21 cellular contexts compared by ENCODE assay signal in the genomic region with DNA sequence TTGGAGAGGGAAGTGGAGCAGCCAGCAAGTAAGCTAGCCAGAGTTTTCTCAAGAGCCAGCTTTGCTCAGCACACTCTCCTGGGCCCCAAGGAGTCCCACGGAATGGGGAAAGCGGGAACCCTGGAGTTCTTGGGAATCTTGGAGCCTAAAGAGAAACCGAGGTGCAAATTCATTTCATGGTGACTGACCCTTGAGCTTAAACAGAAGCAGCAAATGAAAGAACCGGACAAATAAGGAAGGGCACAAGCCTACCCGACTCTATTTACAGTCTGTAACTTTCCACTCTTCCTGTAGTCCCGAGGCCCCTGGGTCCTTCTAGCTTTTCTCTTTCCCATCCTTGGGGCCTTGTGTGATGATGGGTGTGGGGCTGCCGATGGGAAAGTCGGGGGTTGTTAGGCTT. TPM values are rescaled to one million over a fixed set of nuclear protein-coding genes. Genes with fewer than 3 reads are reported as not detected.
DNase-seq lines count a peak whose midpoint lies in the region; ATAC-seq and TF ChIP-seq lines count a peak whose summit lies in the region.
"Had no signal": no experiment of that assay in that cellular context is flagged by ENCODE, and none has a peak within 500 bp of the region (broad histone marks: within the 10 kb centered on the region; RNA-seq: fewer than 3 reads in every experiment).

No MANE protein-coding gene starts in this region.

- POLR2A ChIA-PET in activated CD4-positive, alpha-beta T cell treated with anti-CD3 and anti-CD28 coated beads for 36 hours (lab: Charles Lee): no interaction called here
- POLR2A ChIA-PET in RWPE1 (lab: Yijun Ruan, JAX; ENCODE audit: low non-redundant PET): no interaction called here

- H3K4me3 Mint-ChIP-seq in activated CD4-positive, alpha-beta T cell treated with anti-CD3 and anti-CD28 coated beads for 36 hours: no peak overlapping the region
- H3K4me3 Mint-ChIP-seq in natural killer cell: no peak overlapping the region
- H3K4me3 Mint-ChIP-seq: activated naive CD8-positive, alpha-beta T cell treated with anti-CD3 and anti-CD28 coated beads, Interleukin-2, amount 10 ng/mL, durations not matched to agents 7 days and 5 days had no signal

- in situ Hi-C loops in GM18951 (cut with MboI; ENCODE audit: low sequenced_read_pairs, unreplicated experiment): no loop called here

- TF ChIP-seq POLR2A in GM18951 (IDR thresholded peaks at IDR 0.05; ENCODE audit: extremely low read depth, insufficient read depth, insufficient read length): peak; percentile 25

- peaks cover 6% of the 10 kb centered on the region for H3K4me1 Mint-ChIP-seq in activated CD4-positive, alpha-beta T cell treated with anti-CD3 and anti-CD28 coated beads for 36 hours
- peaks cover 32 to 36% of the 10 kb centered on the region in 2 donors for H3K4me1 Mint-ChIP-seq in natural killer cell

- H3K9ac ChIP-seq in colonic mucosa (ENCODE audit: low read depth in 2 of 2, low read length in 2 of 2): peak overlapping the region in 1 of 2 donors; percentile 42

- H3K27me3 ChIP-seq in colonic mucosa: no peaks in the 10 kb centered on the region
- H3K27me3 ChIP-seq: thyroid gland had no signal

- no peaks in the 10 kb centered on the region for H3K9me3 ChIP-seq in colonic mucosa
- H3K9me3 ChIP-seq: BE2C, thyroid gland had no signal

- H3K4me1 ChIP-seq in colonic mucosa: peaks cover 7% of the 10 kb centered on the region
- H3K4me1 ChIP-seq: BE2C had no signal

- H3K36me3 ChIP-seq in colonic mucosa: no peaks in the 10 kb centered on the region
- H3K36me3 ChIP-seq: BE2C had no signal

- peak overlapping the region; percentile 1 for H3K27ac Mint-ChIP-seq in activated CD4-positive, alpha-beta T cell treated with anti-CD3 and anti-CD28 coated beads for 36 hours
- peak overlapping the region; percentile 21 to 51 for H3K27ac Mint-ChIP-seq in natural killer cell

- DNase-seq in activated CD4-positive, alpha-beta T cell treated with anti-CD3 and anti-CD28 coated beads for 36 hours: no peak
- DNase-seq in activated CD4-positive, alpha-beta T cell treated with anti-CD3 and anti-CD28 coated beads, Interleukin-2, amount 50 U/mL, for 4 hours: no peak
- peak; percentile 48 for DNase-seq in colonic mucosa
- DNase-seq in natural killer cell: no peak
- no peak for DNase-seq in RWPE1 (ENCODE audit: low spot score)
- no peak for DNase-seq in hypothalamus (lab: John Stamatoyannopoulos, UW)
- DNase-seq in NCI-H1694 (lab: John Stamatoyannopoulos, UW): no peak
- DNase-seq: activated naive CD8-positive, alpha-beta T cell treated with anti-CD3 and anti-CD28 coated beads, Interleukin-2, amount 10 ng/mL, durations not matched to agents 7 days and 5 days; BE2C; GDM1; glutamatergic neuron; mesenchymal stem cell; NCI-H187; stimulated activated CD4-positive, alpha-beta T cell treated with anti-CD3 and anti-CD28 coated beads, Interleukin-4, amount 100 ng/mL, for 24 hours; thyroid gland had no signal

- H3K27ac ChIP-seq in colonic mucosa (peak overlapping the region; percentile 69), RWPE1 (no peak overlapping the region)
- H3K27ac ChIP-seq: 22Rv1, thyroid gland, VCaP had no signal

- no peak for ATAC-seq in activated CD4-positive, alpha-beta T cell treated with anti-CD3 and anti-CD28 coated beads for 36 hours
- no peak for ATAC-seq in natural killer cell
- ATAC-seq: esophagus mucosa, GM12878 had no signal

- H3K4me3 ChIP-seq in colonic mucosa: no peak overlapping the region
- H3K4me3 ChIP-seq: GM12878, thyroid gland had no signal

- no peaks in the 10 kb centered on the region for H3K9me3 Mint-ChIP-seq in activated CD4-positive, alpha-beta T cell treated with anti-CD3 and anti-CD28 coated beads for 36 hours (ENCODE audit: low read depth)
- no peaks in the 10 kb centered on the region for H3K9me3 Mint-ChIP-seq in natural killer cell
- H3K9me3 Mint-ChIP-seq: activated naive CD8-positive, alpha-beta T cell treated with anti-CD3 and anti-CD28 coated beads, Interleukin-2, amount 10 ng/mL, durations not matched to agents 7 days and 5 days had no signal

- intact Hi-C loops in activated CD4-positive, alpha-beta T cell treated with anti-CD3 and anti-CD28 coated beads for 36 hours (cut with DNase I, micrococcal nuclease): no loop called here
- intact Hi-C loops in colonic mucosa (cut with DNase I) (no loop called here), natural killer cell (cut with micrococcal nuclease) (no loop called here)

- CTCF ChIA-PET in activated CD4-positive, alpha-beta T cell treated with anti-CD3 and anti-CD28 coated beads for 36 hours (lab: Charles Lee): no interaction called here
- CTCF ChIA-PET in RWPE1 (lab: Yijun Ruan, JAX): no interaction called here

- no peaks in the 10 kb centered on the region for H3K27me3 Mint-ChIP-seq in activated CD4-positive, alpha-beta T cell treated with anti-CD3 and anti-CD28 coated beads for 36 hours
- no peaks in the 10 kb centered on the region for H3K27me3 Mint-ChIP-seq in natural killer cell (ENCODE audit: low read depth in 2 of 2)
- H3K27me3 Mint-ChIP-seq: activated naive CD8-positive, alpha-beta T cell treated with anti-CD3 and anti-CD28 coated beads, Interleukin-2, amount 10 ng/mL, durations not matched to agents 7 days and 5 days had no signal

- H3K36me3 Mint-ChIP-seq in activated CD4-positive, alpha-beta T cell treated with anti-CD3 and anti-CD28 coated beads for 36 hours (ENCODE audit: low read depth): peaks cover 85% of the 10 kb centered on the region
- peaks cover 48% of the 10 kb centered on the region for H3K36me3 Mint-ChIP-seq in natural killer cell

- no peak for TF ChIP-seq CTCF in colonic mucosa (IDR thresholded peaks at IDR 0.05)
- no peak for TF ChIP-seq CTCF in natural killer cell (IDR thresholded peaks at IDR 0.05)
- no peak for TF ChIP-seq CTCF in RWPE1 (conservative IDR thresholded peaks at IDR 0.05; ENCODE audit: low read depth)

RNA-seq across cellular contexts. Expression of gene TIGAR, which starts 18.1 kb away (rescaled TPM):
- total RNA-seq in activated CD4-positive, alpha-beta T cell treated with anti-CD3 and anti-CD28 coated beads for 36 hours: 1 to 10 TPM; 7.1 to 8.4 TPM
- 10 to 100 TPM; 14.1 to 17.7 TPM for total RNA-seq in colonic mucosa
- total RNA-seq in natural killer cell: 1 to 10 TPM; 6.1 to 7.4 (median 7.3) TPM

RNA-seq across cellular contexts. Expression of gene CCND2, which starts 29.3 kb away (rescaled TPM):
- 100 to 1,000 TPM; 357 to 369 TPM for total RNA-seq in activated CD4-positive, alpha-beta T cell treated with anti-CD3 and anti-CD28 coated beads for 36 hours
- 100 to 1,000 TPM; 180 to 217 TPM for total RNA-seq in colonic mucosa
- 100 to 1,000 TPM; 164 to 247 (median 228) TPM for total RNA-seq in natural killer cell
- total RNA-seq: M059J had no signal
